ENCODE assay signal across 21 cellular contexts in genomic region chr13:59492030-59492636, GRCh38.
"Had no signal": no experiment of that assay in that cellular context is flagged by ENCODE, and none has a peak within 500 bp of the region (broad histone marks: within the 10 kb centered on the region; RNA-seq: fewer than 3 reads in every experiment).

No MANE protein-coding gene starts in this region.

- DNase-seq: activated CD4-positive, alpha-beta T cell treated with anti-CD3 and anti-CD28 coated beads, Interleukin-2, amount 50 U/mL, for 1 hour; activated CD4-positive, CD25-positive, alpha-beta regulatory T cell treated with anti-CD3 and anti-CD28 coated beads, Interleukin-2, amount 50 U/mL, for 72 hours; activated CD8-positive, alpha-beta memory T cell treated with anti-CD3 and anti-CD28 coated beads, Interleukin-2, amount 50 U/mL, for 4 hours; activated naive CD4-positive, alpha-beta T cell treated with anti-CD3 and anti-CD28 coated beads for 36 hours; activated T-cell treated with anti-CD3 and anti-CD28 coated beads, Interleukin-2, amount 50 U/mL, for 4 hours; effector CD8-positive, alpha-beta T cell; esophagus squamous epithelium; right cardiac atrium; small intestine; stimulated activated CD4-positive, alpha-beta T cell treated with anti-CD3 and anti-CD28 coated beads, Interleukin-15, amount 100 ng/mL, for 24 hours; stimulated activated CD4-positive, alpha-beta T cell treated with anti-CD3 and anti-CD28 coated beads, Interleukin-4, amount 100 ng/mL, for 24 hours; stimulated activated naive B cell treated with anti-CD40 and anti-IgM and Interleukin-4, amounts not matched to agents 10 μg/mL and 1 μg/mL and 100 μg/mL, for 72 hours; upper lobe of left lung had no signal

- H3K4me3 ChIP-seq: ascending aorta, breast epithelium, esophagus squamous epithelium, hepatocyte, prostate gland, thoracic aorta, upper lobe of left lung had no signal

- ATAC-seq: activated T-cell treated with anti-CD3 and anti-CD28 coated beads, Interleukin-2, amount 50 U/mL, for 4 hours; left lobe of liver; right cardiac atrium; stimulated activated naive B cell treated with anti-CD40 and anti-IgM and Interleukin-4, amounts not matched to agents 10 μg/mL and 1 μg/mL and 100 μg/mL, for 72 hours had no signal

- H3K36me3 ChIP-seq: ascending aorta, breast epithelium, esophagus squamous epithelium, prostate gland, thoracic aorta, upper lobe of left lung had no signal

- H3K9me3 ChIP-seq: ascending aorta, breast epithelium, esophagus squamous epithelium, prostate gland, thoracic aorta, upper lobe of left lung had no signal

- H3K36me3 Mint-ChIP-seq: stimulated activated naive B cell treated with anti-CD40 and anti-IgM and Interleukin-4, amounts not matched to agents 10 μg/mL and 1 μg/mL and 100 μg/mL, for 72 hours had no signal

- H3K9me3 Mint-ChIP-seq: activated naive CD4-positive, alpha-beta T cell treated with anti-CD3 and anti-CD28 coated beads for 36 hours; activated T-cell treated with anti-CD3 and anti-CD28 coated beads, Interleukin-2, amount 50 U/mL, for 4 hours; stimulated activated naive B cell treated with anti-CD40 and anti-IgM and Interleukin-4, amounts not matched to agents 10 μg/mL and 1 μg/mL and 100 μg/mL, for 72 hours; T-helper 1 cell treated with Interleukin-12 subunit alpha and Interleukin-12 subunit beta and Interleukin-4 antibody, amounts not matched to agents 30 μg/mL and 1 μg/mL, for 36 hours had no signal

- H3K4me3 Mint-ChIP-seq: activated naive CD4-positive, alpha-beta T cell treated with anti-CD3 and anti-CD28 coated beads for 36 hours; activated T-cell treated with anti-CD3 and anti-CD28 coated beads, Interleukin-2, amount 50 U/mL, for 4 hours; neural crest cell; stimulated activated naive B cell treated with anti-CD40 and anti-IgM and Interleukin-4, amounts not matched to agents 10 μg/mL and 1 μg/mL and 100 μg/mL, for 72 hours; T-helper 1 cell treated with Interleukin-12 subunit alpha and Interleukin-12 subunit beta and Interleukin-4 antibody, amounts not matched to agents 30 μg/mL and 1 μg/mL, for 36 hours had no signal

- H3K27me3 Mint-ChIP-seq: stimulated activated naive B cell treated with anti-CD40 and anti-IgM and Interleukin-4, amounts not matched to agents 10 μg/mL and 1 μg/mL and 100 μg/mL, for 72 hours had no signal

- H3K4me1 Mint-ChIP-seq: stimulated activated naive B cell treated with anti-CD40 and anti-IgM and Interleukin-4, amounts not matched to agents 10 μg/mL and 1 μg/mL and 100 μg/mL, for 72 hours had no signal

- H3K27ac ChIP-seq: ascending aorta, breast epithelium, esophagus squamous epithelium, hepatocyte, prostate gland, thoracic aorta, upper lobe of left lung had no signal

- H3K4me1 ChIP-seq: ascending aorta, breast epithelium, prostate gland had no signal

- H3K27ac Mint-ChIP-seq: activated naive CD4-positive, alpha-beta T cell treated with anti-CD3 and anti-CD28 coated beads for 36 hours; stimulated activated naive B cell treated with anti-CD40 and anti-IgM and Interleukin-4, amounts not matched to agents 10 μg/mL and 1 μg/mL and 100 μg/mL, for 72 hours; T-helper 1 cell treated with Interleukin-12 subunit alpha and Interleukin-12 subunit beta and Interleukin-4 antibody, amounts not matched to agents 30 μg/mL and 1 μg/mL, for 36 hours had no signal

- H3K27me3 ChIP-seq: ascending aorta, breast epithelium, esophagus squamous epithelium, hepatocyte, upper lobe of left lung had no signal
